Comparison of ENCODE assay signal across 12 cellular contexts in the genomic region with DNA sequence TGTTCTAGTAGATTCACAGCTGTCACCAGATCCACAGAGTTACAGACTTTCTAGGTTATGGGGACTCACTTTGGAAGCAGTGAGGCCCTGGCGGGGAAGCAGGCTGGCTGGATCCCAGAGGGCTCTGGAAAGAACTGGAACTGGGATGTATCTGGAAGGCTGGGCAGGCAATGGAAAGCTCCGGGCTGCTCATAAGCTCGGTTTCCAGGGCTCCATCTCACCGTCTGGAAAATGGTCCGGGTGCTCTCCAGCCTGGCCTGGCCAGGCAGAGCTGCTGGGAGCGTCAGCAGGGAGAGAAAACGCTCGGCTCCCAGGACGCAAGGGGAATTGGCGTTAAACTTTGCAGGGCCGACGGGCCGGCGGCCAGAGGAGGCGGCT. TPM values are rescaled to one million over a fixed set of nuclear protein-coding genes. Genes with fewer than 3 reads are reported as not detected.
DNase-seq lines count a peak whose midpoint lies in the region; ATAC-seq and TF ChIP-seq lines count a peak whose summit lies in the region.
"Had no signal": no experiment of that assay in that cellular context is flagged by ENCODE, and none has a peak within 500 bp of the region (broad histone marks: within the 10 kb centered on the region; RNA-seq: fewer than 3 reads in every experiment).

No MANE protein-coding gene starts in this region.

- DNase-seq in DMS 273 (lab: John Stamatoyannopoulos, UW; ENCODE audit: unreplicated experiment) (peak; percentile 75), DMS 273 treated with DMSO at 0.1 percent for 48 hours (lab: John Stamatoyannopoulos, UW) (no peak), medulla oblongata (ENCODE audit: extremely low spot score) (peak; percentile 56), stomach (no peak), SKM-1 (lab: John Stamatoyannopoulos, UW; ENCODE audit: unreplicated experiment) (no peak)
- no peak for DNase-seq in activated naive CD8-positive, alpha-beta T cell treated with anti-CD3 and anti-CD28 coated beads for 36 hours

- intact Hi-C loops in stomach (cut with DNase I; ENCODE audit: low total_unique reads), result no loop called here

- no peak for TF ChIP-seq EP300 in stomach (IDR thresholded peaks at IDR 0.05)

- H3K36me3 Mint-ChIP-seq in brain, result no peaks in the 10 kb centered on the region
- H3K36me3 Mint-ChIP-seq in activated naive CD8-positive, alpha-beta T cell treated with anti-CD3 and anti-CD28 coated beads for 36 hours, result no peaks in the 10 kb centered on the region

- peak overlapping the region; percentile 38 to 46 (median 44) for H3K4me3 ChIP-seq in stomach

- H3K9me3 ChIP-seq in stomach, result no peaks in the 10 kb centered on the region
- H3K9me3 ChIP-seq: neutrophil had no signal

- TF ChIP-seq CTCF in brain (conservative IDR thresholded peaks at IDR 0.05) (no peak), stomach (IDR thresholded peaks at IDR 0.05) (no peak)

- 2 to 14% (median 5%) methylated on average over 5 to 15 of the region's 15 CpGs for WGBS in stomach, 5 donors

- H3K27me3 Mint-ChIP-seq in brain, result peaks cover 47% of the 10 kb centered on the region
- peaks cover 69% of the 10 kb centered on the region for H3K27me3 Mint-ChIP-seq in activated naive CD8-positive, alpha-beta T cell treated with anti-CD3 and anti-CD28 coated beads for 36 hours

- no peaks in the 10 kb centered on the region for H3K36me3 ChIP-seq in stomach
- H3K36me3 ChIP-seq: neutrophil had no signal

- no peak for ATAC-seq in HG03521 (IDR thresholded peaks at IDR 0.05; ENCODE audit: unreplicated experiment)

- peak overlapping the region; percentile 62 to 99 (median 95) for H3K27ac Mint-ChIP-seq in brain
- H3K27ac Mint-ChIP-seq in activated naive CD8-positive, alpha-beta T cell treated with anti-CD3 and anti-CD28 coated beads for 36 hours, result no peak overlapping the region

- H3K4me1 Mint-ChIP-seq in brain, result peaks cover 43% of the 10 kb centered on the region
- H3K4me1 Mint-ChIP-seq in activated naive CD8-positive, alpha-beta T cell treated with anti-CD3 and anti-CD28 coated beads for 36 hours, result no peaks in the 10 kb centered on the region

- no peak for TF ChIP-seq POLR2A in stomach (IDR thresholded peaks at IDR 0.05)

- H3K9me3 Mint-ChIP-seq in brain, result peaks cover 0 to 7% (median 0%) of the 10 kb centered on the region in 5 experiments
- H3K9me3 Mint-ChIP-seq in activated naive CD8-positive, alpha-beta T cell treated with anti-CD3 and anti-CD28 coated beads for 36 hours, result no peaks in the 10 kb centered on the region

- peaks cover 9 to 27% (median 16%) of the 10 kb centered on the region in 4 donors for H3K4me1 ChIP-seq in stomach

- peak overlapping the region; percentile 73 to 88 (median 81) for H3K4me3 Mint-ChIP-seq in brain
- no peak overlapping the region for H3K4me3 Mint-ChIP-seq in activated naive CD8-positive, alpha-beta T cell treated with anti-CD3 and anti-CD28 coated beads for 36 hours

- H3K27me3 ChIP-seq in stomach, result peaks cover 0 to 91% (median 51%) of the 10 kb centered on the region in 3 donors

- no peak overlapping the region for H3K27ac ChIP-seq in stomach
- H3K27ac ChIP-seq: 22Rv1, neutrophil had no signal

RNA-seq across cellular contexts. Expression of a gene that starts 0.3 kb away (rescaled TPM):
- polyA plus RNA-seq in brain (ENCODE audit: insufficient read depth, low read depth, low replicate concordance) (109 TPM), stomach (under 1 TPM in 2 of 3 donors, not detected in 1; 0.03 to 0.06 TPM)
- total RNA-seq in stomach, result 1 to 10 TPM in 1 of 5 donors, not detected in 4; 1.1 TPM
- not detected for total RNA-seq in activated naive CD8-positive, alpha-beta T cell treated with anti-CD3 and anti-CD28 coated beads for 36 hours
- total RNA-seq: epithelial cell of proximal tubule, OCI-LY7 had no signal

Comparison
In these comparisons a context has a peak if more than half of its experiments do, and no peak if none do; other contexts are left out.
1. DNase-seq: peak in DMS 273 (single experiment) and medulla oblongata (single experiment); none in DMS 273 treated with DMSO at 0.1 percent for 48 hours (single experiment), stomach (single experiment), SKM-1 (single experiment) and activated naive CD8-positive, alpha-beta T cell treated with anti-CD3 and anti-CD28 coated beads for 36 hours (single experiment).